ENCODE assay signal across 8 cellular contexts in the genomic region with DNA sequence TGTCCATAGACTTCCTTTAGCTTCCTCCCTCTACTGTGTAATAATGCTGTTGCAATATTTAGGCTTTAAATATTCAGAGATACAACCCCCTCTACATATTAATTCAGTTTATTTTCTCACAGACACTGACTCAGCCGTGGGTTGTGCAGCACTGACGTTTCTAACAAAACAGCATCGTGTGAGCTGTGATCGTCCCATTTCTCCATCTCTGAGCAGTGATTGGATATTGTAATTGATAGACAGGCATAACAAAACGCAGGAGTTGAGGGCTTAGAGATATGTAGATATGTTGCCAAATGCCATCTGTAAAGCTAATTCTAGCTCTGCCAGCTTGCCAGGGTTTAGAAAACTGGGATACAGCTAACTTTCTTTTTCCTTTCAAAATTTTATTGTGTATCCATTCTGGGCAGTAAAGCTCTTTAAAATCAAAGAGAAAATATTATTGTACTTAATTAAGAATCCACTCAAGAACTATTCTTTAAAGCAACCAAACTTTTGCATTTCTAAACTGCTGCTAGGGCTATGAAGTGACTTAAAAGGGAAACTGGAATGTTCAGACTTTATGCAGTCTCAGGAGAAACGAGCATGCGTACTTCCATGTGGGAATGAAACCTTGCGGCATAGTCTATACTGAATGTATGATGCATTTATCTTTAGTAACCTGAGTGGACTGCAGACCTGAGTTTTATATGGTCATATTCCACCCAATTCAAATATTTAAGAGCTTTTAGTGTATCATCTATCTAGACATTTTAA. TPM values are rescaled to one million over a fixed set of nuclear protein-coding genes. Genes with fewer than 3 reads are reported as not detected.
DNase-seq lines count a peak whose midpoint lies in the region; ATAC-seq lines count a peak whose summit lies in the region.

No MANE protein-coding gene starts in this region.

- 27% methylated on average over 8 of the region's 8 CpGs for WGBS in urinary bladder

- H3K9me3 ChIP-seq in naive thymus-derived CD4-positive, alpha-beta T cell (ENCODE audit: control insufficient read depth in 2 of 3, low read length in 3 of 3): no peaks in the 10 kb centered on the region

- POLR2A ChIA-PET in naive thymus-derived CD4-positive, alpha-beta T cell (lab: Charles Lee): no interaction called here

- peak; percentile 95 for ATAC-seq in left colon
- no peak for ATAC-seq in natural killer cell treated with Interleukin-12 subunit alpha and Interleukin-12 subunit beta and Interleukin-15 and Interleukin-18, amount 100 ng/mL, for 72 hours
- ATAC-seq in naive thymus-derived CD4-positive, alpha-beta T cell: no peak

- no peaks in the 10 kb centered on the region for H3K27me3 Mint-ChIP-seq in natural killer cell treated with Interleukin-12 subunit alpha and Interleukin-12 subunit beta and Interleukin-15 and Interleukin-18, amount 100 ng/mL, for 72 hours
- no peaks in the 10 kb centered on the region for H3K27me3 Mint-ChIP-seq in naive thymus-derived CD4-positive, alpha-beta T cell

- intact Hi-C loops in left colon (cut with DNase I, micrococcal nuclease): no loop called here
- intact Hi-C loops in naive thymus-derived CD4-positive, alpha-beta T cell (cut with micrococcal nuclease): no loop called here

- H3K4me1 ChIP-seq in urinary bladder (ENCODE audit: insufficient read depth): no peaks in the 10 kb centered on the region
- peaks cover 0 to 3% of the 10 kb centered on the region in 2 donors for H3K4me1 ChIP-seq in naive thymus-derived CD4-positive, alpha-beta T cell (ENCODE audit: control insufficient read depth in 2 of 2, insufficient read depth in 2 of 2, low read length in 2 of 2)

- H3K4me1 Mint-ChIP-seq in natural killer cell treated with Interleukin-12 subunit alpha and Interleukin-12 subunit beta and Interleukin-15 and Interleukin-18, amount 100 ng/mL, for 72 hours (ENCODE audit: low read depth in 2 of 2): peaks cover 16 to 21% of the 10 kb centered on the region in 2 donors
- peaks cover 4 to 71% (median 56%) of the 10 kb centered on the region in 7 donors for H3K4me1 Mint-ChIP-seq in naive thymus-derived CD4-positive, alpha-beta T cell

- no peaks in the 10 kb centered on the region for H3K27me3 ChIP-seq in naive thymus-derived CD4-positive, alpha-beta T cell (ENCODE audit: control insufficient read depth in 2 of 2, insufficient read depth in 2 of 2, low read length in 2 of 2)

- H3K4me3 ChIP-seq in urinary bladder (ENCODE audit: low read depth, low read length): peak overlapping the region; percentile 21
- H3K4me3 ChIP-seq in naive thymus-derived CD4-positive, alpha-beta T cell (ENCODE audit: low read length): no peak overlapping the region

- H3K36me3 ChIP-seq in urinary bladder (ENCODE audit: insufficient read depth): no peaks in the 10 kb centered on the region
- no peaks in the 10 kb centered on the region for H3K36me3 ChIP-seq in naive thymus-derived CD4-positive, alpha-beta T cell (ENCODE audit: control insufficient read depth in 2 of 3, insufficient read depth in 3 of 3, low read length in 3 of 3)

- H3K36me3 Mint-ChIP-seq in natural killer cell treated with Interleukin-12 subunit alpha and Interleukin-12 subunit beta and Interleukin-15 and Interleukin-18, amount 100 ng/mL, for 72 hours: no peaks in the 10 kb centered on the region
- H3K36me3 Mint-ChIP-seq in naive thymus-derived CD4-positive, alpha-beta T cell: peaks cover 0 to 31% (median 12%) of the 10 kb centered on the region in 5 donors

- H3K27ac Mint-ChIP-seq in natural killer cell treated with Interleukin-12 subunit alpha and Interleukin-12 subunit beta and Interleukin-15 and Interleukin-18, amount 100 ng/mL, for 72 hours: no peak overlapping the region
- H3K27ac Mint-ChIP-seq in naive thymus-derived CD4-positive, alpha-beta T cell: peak overlapping the region in 1 of 9 donors; percentile 10

- CTCF ChIA-PET in naive thymus-derived CD4-positive, alpha-beta T cell (lab: Charles Lee): no interaction called here

- H3K4me3 Mint-ChIP-seq in natural killer cell treated with Interleukin-12 subunit alpha and Interleukin-12 subunit beta and Interleukin-15 and Interleukin-18, amount 100 ng/mL, for 72 hours: no peak overlapping the region
- H3K4me3 Mint-ChIP-seq in naive thymus-derived CD4-positive, alpha-beta T cell: no peak overlapping the region

- peak overlapping the region; percentile 5 for H3K27ac ChIP-seq in urinary bladder (ENCODE audit: low read depth)
- no peak overlapping the region for H3K27ac ChIP-seq in naive thymus-derived CD4-positive, alpha-beta T cell (ENCODE audit: low read depth, low read length)

- DNase-seq in DMS 273 (lab: John Stamatoyannopoulos, UW; ENCODE audit: unreplicated experiment) (peak; percentile 91), NCI-H1694 treated with DMSO at 0.1 percent for 48 hours (lab: John Stamatoyannopoulos, UW) (peak; percentile 87), cerebellar cortex (ENCODE audit: low spot score) (peak; percentile 97), left colon (peak in 1 of 2 donors; percentile 12)
- DNase-seq in stimulated activated CD4-positive, alpha-beta T cell treated with anti-CD3 and anti-CD28 coated beads, Interleukin-4, amount 100 ng/mL, for 1 hour: no peak
- no peak for DNase-seq in natural killer cell treated with Interleukin-12 subunit alpha and Interleukin-12 subunit beta and Interleukin-15 and Interleukin-18, amount 100 ng/mL, for 72 hours (ENCODE audit: low spot score)
- no peak for DNase-seq in naive thymus-derived CD4-positive, alpha-beta T cell

- no peaks in the 10 kb centered on the region for H3K9me3 Mint-ChIP-seq in natural killer cell treated with Interleukin-12 subunit alpha and Interleukin-12 subunit beta and Interleukin-15 and Interleukin-18, amount 100 ng/mL, for 72 hours
- peaks cover 0 to 9% (median 0%) of the 10 kb centered on the region in 11 donors for H3K9me3 Mint-ChIP-seq in naive thymus-derived CD4-positive, alpha-beta T cell

RNA-seq across cellular contexts. Expression of a gene that starts 22.7 kb away (rescaled TPM):
- 10 to 100 TPM; 30.3 to 33.9 TPM for total RNA-seq in left colon
- total RNA-seq in urinary bladder: 76.3 TPM
- polyA plus RNA-seq in urinary bladder: 31.3 TPM
- 10 to 100 TPM; 25.8 to 34.6 TPM for total RNA-seq in natural killer cell treated with Interleukin-12 subunit alpha and Interleukin-12 subunit beta and Interleukin-15 and Interleukin-18, amount 100 ng/mL, for 72 hours
- 10 to 100 TPM; 16.3 to 25.2 (median 19.4) TPM for total RNA-seq in naive thymus-derived CD4-positive, alpha-beta T cell
- 10 to 100 TPM in 1 of 2 donors, 1 to 10 TPM in 1; 9.7 to 11.8 TPM for polyA plus RNA-seq in naive thymus-derived CD4-positive, alpha-beta T cell

RNA-seq across cellular contexts. Expression of a gene that starts 55.5 kb away (rescaled TPM):
- not detected for total RNA-seq in left colon
- total RNA-seq in urinary bladder: not detected
- not detected for polyA plus RNA-seq in urinary bladder
- total RNA-seq in natural killer cell treated with Interleukin-12 subunit alpha and Interleukin-12 subunit beta and Interleukin-15 and Interleukin-18, amount 100 ng/mL, for 72 hours: not detected
- total RNA-seq in naive thymus-derived CD4-positive, alpha-beta T cell: not detected
- polyA plus RNA-seq in naive thymus-derived CD4-positive, alpha-beta T cell: not detected

Comparison
In these comparisons a context has a peak if more than half of its experiments do, and no peak if none do; other contexts are left out.
1. DNase-seq: peak in DMS 273 (single experiment), NCI-H1694 treated with DMSO at 0.1 percent for 48 hours (single experiment) and cerebellar cortex (single experiment); none in stimulated activated CD4-positive, alpha-beta T cell treated with anti-CD3 and anti-CD28 coated beads, Interleukin-4, amount 100 ng/mL, for 1 hour (single experiment), natural killer cell treated with Interleukin-12 subunit alpha and Interleukin-12 subunit beta and Interleukin-15 and Interleukin-18, amount 100 ng/mL, for 72 hours (single experiment) and naive thymus-derived CD4-positive, alpha-beta T cell (0 of 9).